In the genomic region with DNA sequence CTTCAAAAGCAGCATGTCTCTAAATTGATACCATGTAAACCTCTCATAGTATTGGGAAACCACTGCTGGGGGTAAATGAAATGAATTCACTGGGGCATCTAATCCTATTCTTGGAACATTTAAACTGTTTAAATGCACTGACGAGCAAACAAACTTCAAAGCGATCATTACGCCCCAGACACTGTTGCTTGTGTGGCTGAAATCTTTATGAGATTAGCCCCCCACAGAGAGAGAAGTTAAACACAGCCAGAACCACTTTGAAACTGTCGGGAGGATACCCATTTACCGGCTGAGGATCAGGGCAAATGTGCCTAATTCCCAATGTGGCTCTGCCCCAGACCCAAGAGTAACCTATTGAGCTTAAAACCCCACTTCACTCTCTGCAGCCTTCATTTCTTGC, we compare ENCODE assay signal across 2 cellular contexts.
TF ChIP-seq lines count a peak whose summit lies in the region.

No MANE protein-coding gene starts in this region.

TF ChIP-seq in HEK293T, 16 proteins besides CTCF, POLR2A, EP300 and RAD21 (continued from another document):
- peak; percentile 8; the same call in 1 of the 2 replicates for TF ChIP-seq CTBP1 (IDR thresholded peaks at IDR 0.05; ENCODE audit: borderline replicate concordance)

TF ChIP-seq in H1, 55 proteins besides CTCF, POLR2A, EP300 and RAD21:
- TF ChIP-seq BRCA1 (IDR thresholded peaks at IDR 0.05; ENCODE audit: low read depth, low read length), result no peak
- TF ChIP-seq NANOG (IDR thresholded peaks at IDR 0.05; ENCODE audit: insufficient read depth, low read depth, low read length, poor library complexity, severe bottlenecking), result peak; percentile 96
- no peak for TF ChIP-seq GABPA (IDR thresholded peaks at IDR 0.05; ENCODE audit: borderline replicate concordance, insufficient read depth, low read length)
- no peak for TF ChIP-seq SUZ12 (IDR thresholded peaks at IDR 0.05; ENCODE audit: low read length)
TF ChIP-seq in H1: peak in this region for 1.
